ENCODE assay signal across 19 cellular contexts in the genomic region with DNA sequence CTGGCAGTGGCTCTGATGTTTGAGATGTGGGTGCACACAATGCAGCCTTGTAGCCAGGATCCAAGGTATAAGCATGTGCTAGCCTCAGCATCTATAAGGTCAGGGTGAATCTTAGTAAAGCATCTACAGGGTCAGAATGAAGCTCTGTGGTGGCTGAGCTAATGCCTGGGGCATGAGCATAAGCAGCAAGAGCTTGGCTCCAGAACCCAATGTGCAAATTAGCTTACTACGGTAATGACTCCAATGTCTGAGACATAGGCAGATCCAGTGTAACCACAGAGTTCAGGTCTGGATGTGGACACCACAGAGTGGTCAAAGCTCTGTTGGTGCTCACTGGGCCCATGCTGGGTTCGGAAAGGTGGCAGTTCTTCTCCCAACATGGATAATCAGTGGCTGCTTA.
DNase-seq lines count a peak whose midpoint lies in the region; ATAC-seq, FAIRE-seq and TF ChIP-seq lines count a peak whose summit lies in the region.
"Had no signal": no experiment of that assay in that cellular context is flagged by ENCODE, and none has a peak within 500 bp of the region (broad histone marks: within the 10 kb centered on the region; RNA-seq: fewer than 3 reads in every experiment).

No MANE protein-coding gene starts in this region.

- no peak overlapping the region for H4K5ac ChIP-seq in IMR-90 (ENCODE audit: low read depth, low read length)

- peak overlapping the region; percentile 62; the same call in 1 of the 2 replicates for H2BK120ac ChIP-seq in IMR-90 (ENCODE audit: low read depth, low read length)

- H3K4ac ChIP-seq in IMR-90 (ENCODE audit: low read depth, low read length) = no peak overlapping the region

- POLR2A ChIA-PET in IMR-90 (lab: Charles Lee; ENCODE audit: unreplicated experiment) = interaction anchor here (0.6 kb wide), 1 partner anchor 360 kb away, joined by 3 read pairs; no protein-coding TSS in a partner anchor

- H3K9ac ChIP-seq in IMR-90 (ENCODE audit: low read depth, low read length) = no peak overlapping the region
- no peak overlapping the region for H3K9ac ChIP-seq in astrocyte (ENCODE audit: low read length)
- H3K9ac ChIP-seq: BLaER1 treated with 17β-estradiol and CSF1 and Interleukin-3, amounts not matched to agents 10 nM and 100 nM had no signal

- H2BK20ac ChIP-seq in IMR-90 (ENCODE audit: low read depth, low read length) = peak overlapping the region; percentile 74; the same call in 1 of the 2 replicates

- intact Hi-C loops in IMR-90 (cut with micrococcal nuclease) = no loop called here

- H4K91ac ChIP-seq in IMR-90 (ENCODE audit: insufficient read depth, low read depth, low read length) = peak overlapping the region; percentile 56

- FAIRE-seq in astrocyte (lab: Jason Lieb, UNC) = no peak
- FAIRE-seq: GM19239, H1 had no signal

- H3K79me1 ChIP-seq in IMR-90 (ENCODE audit: low read depth in 1 of 2, low read length in 2 of 2) = no peaks in the 10 kb centered on the region

- no peak overlapping the region for H3K18ac ChIP-seq in IMR-90 (ENCODE audit: low read depth, low read length)

- dilution Hi-C loops in IMR-90 (cut with HindIII; ENCODE audit: low sequenced_read_pairs, unreplicated experiment) = no loop called here

- no TSS peak for BruUV-seq in IMR-90 (replicated peaks; lab: Mats Ljungman, UMichigan)

- no peaks in the 10 kb centered on the region for H3K9me3 Mint-ChIP-seq in astrocyte (ENCODE audit: unreplicated experiment)

- TF ChIP-seq CTCF in IMR-90 (conservative IDR thresholded peaks at IDR 0.05; ENCODE audit: low read depth, low read length) (no peak), astrocyte (IDR thresholded peaks at IDR 0.05; ENCODE audit: insufficient read depth, low read depth, low read length) (no peak), osteoblast (IDR thresholded peaks at IDR 0.05; ENCODE audit: extremely low read depth, low read depth, low read length) (no peak)

- TF ChIP-seq POLR2A in IMR-90 (IDR thresholded peaks at IDR 0.05; ENCODE audit: low read depth, low read length) = no peak

- ATAC-seq in IMR-90 (ENCODE audit: low read depth) (no peak), GM18517 (IDR thresholded peaks at IDR 0.05; ENCODE audit: unreplicated experiment) (no peak)

- H3K79me2 ChIP-seq in astrocyte (ENCODE audit: insufficient read depth, low read length) = no peaks in the 10 kb centered on the region
- no peaks in the 10 kb centered on the region for H3K79me2 ChIP-seq in osteoblast (ENCODE audit: insufficient read depth, low read length)

- H3K23ac ChIP-seq in IMR-90 (ENCODE audit: low read depth, low read length) = peak overlapping the region; percentile 33; the same call in 1 of the 2 replicates

- no peak overlapping the region for H2AK9ac ChIP-seq in IMR-90 (replicated peaks; ENCODE audit: low read depth, low read length, poor library complexity)

- peaks cover 9% of the 10 kb centered on the region for H3K4me1 Mint-ChIP-seq in astrocyte (ENCODE audit: low read depth, unreplicated experiment)
- H3K4me1 Mint-ChIP-seq: CD4-positive, CD25-positive, alpha-beta regulatory T cell had no signal

- H4K8ac ChIP-seq in IMR-90 (ENCODE audit: low read depth in 2 of 2, low read length in 2 of 2) = no peak overlapping the region

- in situ Hi-C loops in IMR-90 (cut with MboI; ENCODE audit: low sequenced_read_pairs) = no loop called here

- H3K36me3 Mint-ChIP-seq in astrocyte (ENCODE audit: low read depth, unreplicated experiment) = no peaks in the 10 kb centered on the region
- H3K36me3 Mint-ChIP-seq: CD4-positive, CD25-positive, alpha-beta regulatory T cell had no signal

- no CpG with 5 or more reads among the region's 2 CpGs for WGBS in IMR-90 (ENCODE audit: extremely low coverage in 2 of 2, insufficient read length in 1 of 2), 2 experiments

- H2BK5ac ChIP-seq in IMR-90 (ENCODE audit: low read depth, low read length, poor library complexity, severe bottlenecking) = no peak overlapping the region

- no peak overlapping the region for H3K4me3 Mint-ChIP-seq in astrocyte (ENCODE audit: unreplicated experiment)
- H3K4me3 Mint-ChIP-seq: CD4-positive, CD25-positive, alpha-beta regulatory T cell had no signal

- no peaks in the 10 kb centered on the region for H4K20me1 ChIP-seq in IMR-90 (ENCODE audit: insufficient read depth, low read length)
- no peaks in the 10 kb centered on the region for H4K20me1 ChIP-seq in astrocyte (ENCODE audit: insufficient read depth, low read length)
- H4K20me1 ChIP-seq in osteoblast (ENCODE audit: insufficient read depth, low read length) = no peaks in the 10 kb centered on the region
- H4K20me1 ChIP-seq: BLaER1 treated with 17β-estradiol and CSF1 and Interleukin-3, amounts not matched to agents 10 nM and 100 nM had no signal

- peak overlapping the region; percentile 18 for H2AFZ ChIP-seq in IMR-90 (replicated peaks; ENCODE audit: low read length, poor library complexity)
- no peak overlapping the region for H2AFZ ChIP-seq in astrocyte (ENCODE audit: low read depth, low read length)
- H2AFZ ChIP-seq in osteoblast (ENCODE audit: low read length) = no peak overlapping the region

- H2BK15ac ChIP-seq in IMR-90 (ENCODE audit: low read depth, low read length) = no peak overlapping the region; the same call in 2 of the 3 replicates

- CTCF ChIA-PET in IMR-90 (lab: Yijun Ruan, JAX) = no interaction called here

- H3K27ac Mint-ChIP-seq in astrocyte (ENCODE audit: unreplicated experiment) = no peak overlapping the region
- H3K27ac Mint-ChIP-seq: CD4-positive, CD25-positive, alpha-beta regulatory T cell had no signal

- H3K14ac ChIP-seq in IMR-90 (replicated peaks; ENCODE audit: low read depth, low read length) = peak overlapping the region; percentile 38; the same call in 1 of the 2 replicates

- TF ChIP-seq RAD21 in IMR-90 (IDR thresholded peaks at IDR 0.05; ENCODE audit: low read length) = no peak

- H3K9me1 ChIP-seq in IMR-90 (ENCODE audit: insufficient read depth, low read length) = peaks cover 3% of the 10 kb centered on the region; the same call in 1 of the 2 replicates

- DNase-seq in EH (ENCODE audit: low read depth) (peak; percentile 6), IMR-90 (peak; percentile 20), astrocyte (ENCODE audit: low read depth) (peak; percentile 41), osteoblast (ENCODE audit: insufficient read length, low spot score, missing footprints) (peak; percentile 9), GM19238 (ENCODE audit: insufficient read length, low spot score) (no peak), SIG-M5 (lab: John Stamatoyannopoulos, UW) (no peak), DMS 273 treated with DMSO at 0.1 percent for 48 hours (lab: John Stamatoyannopoulos, UW) (no peak)
- DNase-seq: 8988T; CD4-positive, CD25-positive, alpha-beta regulatory T cell; DMS153; DND-41; GF-D8; KBM-7 had no signal

- H3K4me1 ChIP-seq in IMR-90 (ENCODE audit: control insufficient read depth, insufficient read depth, low read length) = no peaks in the 10 kb centered on the region
- H3K4me1 ChIP-seq in astrocyte (ENCODE audit: insufficient read depth, low read length) = no peaks in the 10 kb centered on the region
- H3K4me1 ChIP-seq in osteoblast (ENCODE audit: insufficient read depth, low read length) = no peaks in the 10 kb centered on the region
- H3K4me1 ChIP-seq: BLaER1 treated with 17β-estradiol and CSF1 and Interleukin-3, amounts not matched to agents 10 nM and 100 nM; HAP-1 had no signal

- no peak overlapping the region for H3K4me3 ChIP-seq in IMR-90 (ENCODE audit: insufficient read depth, low read depth, low read length)
- H3K4me3 ChIP-seq in astrocyte (ENCODE audit: insufficient read depth, low read depth, low read length) = no peak overlapping the region
- no peak overlapping the region for H3K4me3 ChIP-seq in osteoblast (ENCODE audit: insufficient read depth, low read length)
- H3K4me3 ChIP-seq: BLaER1 treated with 17β-estradiol and CSF1 and Interleukin-3, amounts not matched to agents 10 nM and 100 nM; HAP-1 had no signal

- no peak overlapping the region for H3K27ac ChIP-seq in IMR-90 (ENCODE audit: insufficient read depth, low read length)
- no peak overlapping the region for H3K27ac ChIP-seq in astrocyte (ENCODE audit: low read depth, low read length)
- H3K27ac ChIP-seq in osteoblast (ENCODE audit: low read depth, low read length) = no peak overlapping the region
- H3K27ac ChIP-seq: BLaER1 treated with 17β-estradiol and CSF1 and Interleukin-3, amounts not matched to agents 10 nM and 100 nM; HL-60 had no signal

- no peak overlapping the region for H3K56ac ChIP-seq in IMR-90 (ENCODE audit: extremely low read depth, insufficient read depth, low read length)

- no peak overlapping the region for H2AK5ac ChIP-seq in IMR-90 (ENCODE audit: low read depth, low read length)

- no peaks in the 10 kb centered on the region for H3K27me3 Mint-ChIP-seq in astrocyte (ENCODE audit: low read depth, unreplicated experiment)

- H3K36me3 ChIP-seq in IMR-90 (ENCODE audit: control insufficient read depth, insufficient read depth, low read length) (no peaks in the 10 kb centered on the region), astrocyte (ENCODE audit: insufficient read depth, low read length) (no peaks in the 10 kb centered on the region), osteoblast (ENCODE audit: insufficient read depth, low read length) (no peaks in the 10 kb centered on the region)
- H3K36me3 ChIP-seq: BLaER1 treated with 17β-estradiol and CSF1 and Interleukin-3, amounts not matched to agents 10 nM and 100 nM; HAP-1 had no signal

- H3K9me3 ChIP-seq in IMR-90 (ENCODE audit: control insufficient read depth, insufficient read depth, low read length) (no peaks in the 10 kb centered on the region), astrocyte (ENCODE audit: insufficient read depth, low read depth, low read length) (no peaks in the 10 kb centered on the region), osteoblast (ENCODE audit: low read depth, low read length) (no peaks in the 10 kb centered on the region)
- H3K9me3 ChIP-seq: BLaER1 treated with 17β-estradiol and CSF1 and Interleukin-3, amounts not matched to agents 10 nM and 100 nM; HAP-1 had no signal

- H3K4me2 ChIP-seq in IMR-90 (ENCODE audit: low read depth, low read length) (no peak overlapping the region), astrocyte (ENCODE audit: low read length) (no peak overlapping the region), osteoblast (ENCODE audit: insufficient read depth, low read length) (no peak overlapping the region)
- H3K4me2 ChIP-seq: BLaER1 treated with 17β-estradiol and CSF1 and Interleukin-3, amounts not matched to agents 10 nM and 100 nM had no signal

- no peaks in the 10 kb centered on the region for H3K27me3 ChIP-seq in IMR-90 (ENCODE audit: control insufficient read depth, insufficient read depth, low read length)
- H3K27me3 ChIP-seq in astrocyte (ENCODE audit: insufficient read depth, low read length) = no peaks in the 10 kb centered on the region
- H3K27me3 ChIP-seq in osteoblast (ENCODE audit: insufficient read depth, low read length) = no peaks in the 10 kb centered on the region
- H3K27me3 ChIP-seq: BLaER1 treated with 17β-estradiol and CSF1 and Interleukin-3, amounts not matched to agents 10 nM and 100 nM had no signal

TF ChIP-seq in IMR-90, 13 proteins besides CTCF, POLR2A, EP300 and RAD21 (continues in another document):
- TF ChIP-seq MXI1 (IDR thresholded peaks at IDR 0.05; ENCODE audit: borderline replicate concordance, low read depth, low read length) (no peak), CHD1 (IDR thresholded peaks at IDR 0.05; ENCODE audit: low read depth, low read length) (no peak), MAFK (IDR thresholded peaks at IDR 0.05; ENCODE audit: low read depth, low read length) (no peak), FOS (IDR thresholded peaks at IDR 0.05; ENCODE audit: low read depth, low read length) (no peak)

Comparison
In these comparisons a context has a peak if more than half of its experiments do, and no peak if none do; other contexts are left out.
1. DNase-seq: peak in EH (single experiment), IMR-90 (single experiment), astrocyte (single experiment) and osteoblast (single experiment); none in GM19238 (single experiment), SIG-M5 (single experiment) and DMS 273 treated with DMSO at 0.1 percent for 48 hours (single experiment).